Comparison of ENCODE assay signal across 1 cellular context in the genomic region with DNA sequence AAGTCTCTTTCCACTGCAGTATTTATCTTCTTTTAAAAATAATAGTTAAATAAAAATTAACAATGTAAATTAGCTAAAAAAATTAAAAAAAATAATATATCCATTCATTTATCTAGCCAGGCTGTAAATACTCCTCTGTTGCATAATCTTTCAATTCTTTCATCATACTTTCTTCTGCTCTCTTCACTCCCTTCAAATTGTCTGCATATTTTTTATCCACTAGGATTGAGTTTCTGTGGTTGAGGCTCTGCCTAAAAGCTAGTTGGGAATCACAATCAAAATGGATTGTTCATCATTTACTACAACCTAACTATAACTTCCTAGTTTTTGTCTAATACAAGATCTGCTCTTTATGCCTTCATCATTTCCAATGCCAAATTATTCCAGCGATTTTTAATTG.
TF ChIP-seq lines count a peak whose summit lies in the region.

No MANE protein-coding gene starts in this region.

TF ChIP-seq in WTC11, 78 proteins besides CTCF, POLR2A, EP300 and RAD21 (continued from another document):
- TF ChIP-seq, protein P1, sequence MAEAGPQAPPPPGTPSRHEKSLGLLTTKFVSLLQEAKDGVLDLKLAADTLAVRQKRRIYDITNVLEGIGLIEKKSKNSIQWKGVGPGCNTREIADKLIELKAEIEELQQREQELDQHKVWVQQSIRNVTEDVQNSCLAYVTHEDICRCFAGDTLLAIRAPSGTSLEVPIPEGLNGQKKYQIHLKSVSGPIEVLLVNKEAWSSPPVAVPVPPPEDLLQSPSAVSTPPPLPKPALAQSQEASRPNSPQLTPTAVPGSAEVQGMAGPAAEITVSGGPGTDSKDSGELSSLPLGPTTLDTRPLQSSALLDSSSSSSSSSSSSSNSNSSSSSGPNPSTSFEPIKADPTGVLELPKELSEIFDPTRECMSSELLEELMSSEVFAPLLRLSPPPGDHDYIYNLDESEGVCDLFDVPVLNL (CRISPR knock-in tag; IDR thresholded peaks at IDR 0.05; ENCODE audit: borderline replicate concordance, low read depth), result no peak
- TF ChIP-seq TP53 (CRISPR knock-in tag; IDR thresholded peaks at IDR 0.05) (no peak), GTF2I (CRISPR knock-in tag; conservative IDR thresholded peaks at IDR 0.05) (no peak), JAZF1 (CRISPR knock-in tag; IDR thresholded peaks at IDR 0.05) (no peak)
- TF ChIP-seq, protein P2, sequence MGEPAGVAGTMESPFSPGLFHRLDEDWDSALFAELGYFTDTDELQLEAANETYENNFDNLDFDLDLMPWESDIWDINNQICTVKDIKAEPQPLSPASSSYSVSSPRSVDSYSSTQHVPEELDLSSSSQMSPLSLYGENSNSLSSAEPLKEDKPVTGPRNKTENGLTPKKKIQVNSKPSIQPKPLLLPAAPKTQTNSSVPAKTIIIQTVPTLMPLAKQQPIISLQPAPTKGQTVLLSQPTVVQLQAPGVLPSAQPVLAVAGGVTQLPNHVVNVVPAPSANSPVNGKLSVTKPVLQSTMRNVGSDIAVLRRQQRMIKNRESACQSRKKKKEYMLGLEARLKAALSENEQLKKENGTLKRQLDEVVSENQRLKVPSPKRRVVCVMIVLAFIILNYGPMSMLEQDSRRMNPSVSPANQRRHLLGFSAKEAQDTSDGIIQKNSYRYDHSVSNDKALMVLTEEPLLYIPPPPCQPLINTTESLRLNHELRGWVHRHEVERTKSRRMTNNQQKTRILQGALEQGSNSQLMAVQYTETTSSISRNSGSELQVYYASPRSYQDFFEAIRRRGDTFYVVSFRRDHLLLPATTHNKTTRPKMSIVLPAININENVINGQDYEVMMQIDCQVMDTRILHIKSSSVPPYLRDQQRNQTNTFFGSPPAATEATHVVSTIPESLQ (CRISPR knock-in tag; IDR thresholded peaks at IDR 0.05), result no peak
